8 cellular contexts compared by ENCODE assay signal in genomic region chrX:77910108-77910840, GRCh38.
DNase-seq lines count a peak whose midpoint lies in the region; ATAC-seq and TF ChIP-seq lines count a peak whose summit lies in the region.

Gene ATP7A (plus strand): TSS chrX:77910693. CDS start chrX:77971642, 60,949 bp downstream.

- H3K4me3 ChIP-seq in OCI-LY1 (ENCODE audit: low read depth, low read length, poor library complexity, severe bottlenecking): peak within 1 kb of the TSS; percentile 98
- H3K4me3 ChIP-seq in mucosa of stomach (ENCODE audit: low read length): peak within 1 kb of the TSS; percentile 56

- no peaks in the 10 kb centered on the region for H3K9me2 ChIP-seq in OCI-LY1 (ENCODE audit: low read depth, low read length)

- H3K9me3 ChIP-seq in OCI-LY1 (ENCODE audit: low read length) (no peaks in the 10 kb centered on the region), mucosa of stomach (ENCODE audit: control insufficient read depth, low read length) (no peaks in the 10 kb centered on the region)

- ATAC-seq in GM21528 (IDR thresholded peaks at IDR 0.05; ENCODE audit: low FRiP score, unreplicated experiment): peak; percentile 91

- DNase-seq in DMS114 treated with DMSO at 0.1 percent for 48 hours (lab: John Stamatoyannopoulos, UW; ENCODE audit: unreplicated experiment): peak; percentile 80
- peak; percentile 69 for DNase-seq in HuH-7.5 (ENCODE audit: low spot score)
- peak; percentile 84 for DNase-seq in activated T-cell treated with anti-CD3 and anti-CD28 coated beads for 24 hours (ENCODE audit: low read depth)
- DNase-seq in erythroblast (lab: John Stamatoyannopoulos, UW): peak; percentile 94 to 95
- DNase-seq in stimulated activated CD8-positive, alpha-beta memory T cell treated with anti-CD3 and anti-CD28 coated beads, Interleukin-4, amount 100 ng/mL, for 48 hours: peak; percentile 90

- H3K4me2 ChIP-seq in OCI-LY1 (ENCODE audit: low read length): peak within 1 kb of the TSS; percentile 89

- H4K20me1 ChIP-seq in OCI-LY1 (ENCODE audit: insufficient read depth, low read length): no peaks in the 10 kb centered on the region

- 0 out of 2 replicates have a peak, but pooled peaks cover 4% of the 10 kb centered on the region for H3F3A ChIP-seq in OCI-LY1 (ENCODE audit: insufficient read depth, low read length)

- H3K79me2 ChIP-seq in OCI-LY1 (ENCODE audit: insufficient read depth, low read length): peaks cover 11% of the 10 kb centered on the region

- H3K27me3 ChIP-seq in OCI-LY1 (ENCODE audit: insufficient read depth, low read length) (no peaks in the 10 kb centered on the region), mucosa of stomach (ENCODE audit: control insufficient read depth, insufficient read depth, low read length) (no peaks in the 10 kb centered on the region)

- H3K4me1 ChIP-seq in OCI-LY1 (ENCODE audit: insufficient read depth, low read length, severe bottlenecking): peaks cover 16% of the 10 kb centered on the region
- H3K4me1 ChIP-seq in mucosa of stomach (ENCODE audit: control insufficient read depth, insufficient read depth, low read length): no peaks in the 10 kb centered on the region

- peak; percentile 68 for TF ChIP-seq POLR2A in erythroblast (IDR thresholded peaks at IDR 0.05; ENCODE audit: low read length)

- H3K27ac ChIP-seq in OCI-LY1 (ENCODE audit: low read depth, low read length, poor library complexity, severe bottlenecking): peak within 1 kb of the TSS; percentile 68

- H3K36me3 ChIP-seq in OCI-LY1 (ENCODE audit: insufficient read depth, low read length) (peaks cover 7% of the 10 kb centered on the region; the same call in 1 of the 2 replicates), mucosa of stomach (ENCODE audit: control insufficient read depth, insufficient read depth, low read length) (no peaks in the 10 kb centered on the region)

- peak; percentile 45; the same call in 1 of the 2 replicates for TF ChIP-seq CTCF in OCI-LY1 (IDR thresholded peaks at IDR 0.05; ENCODE audit: low read length)

- H3K9ac ChIP-seq in OCI-LY1 (ENCODE audit: low read length): peak within 1 kb of the TSS; percentile 86
- H3K9ac ChIP-seq in mucosa of stomach (ENCODE audit: low read length): peak within 1 kb of the TSS; percentile 83

- peak within 1 kb of the TSS; percentile 94 for H2AFZ ChIP-seq in OCI-LY1 (ENCODE audit: low read length)

Comparison
In these comparisons a context has a peak if more than half of its experiments do, and no peak if none do; other contexts are left out.
1. Peak in every context shown above with its lines: DNase-seq, ATAC-seq, H3K4me3 ChIP-seq and H3K27ac ChIP-seq.